Comparison of ENCODE assay signal across 34 cellular contexts in the genomic region with DNA sequence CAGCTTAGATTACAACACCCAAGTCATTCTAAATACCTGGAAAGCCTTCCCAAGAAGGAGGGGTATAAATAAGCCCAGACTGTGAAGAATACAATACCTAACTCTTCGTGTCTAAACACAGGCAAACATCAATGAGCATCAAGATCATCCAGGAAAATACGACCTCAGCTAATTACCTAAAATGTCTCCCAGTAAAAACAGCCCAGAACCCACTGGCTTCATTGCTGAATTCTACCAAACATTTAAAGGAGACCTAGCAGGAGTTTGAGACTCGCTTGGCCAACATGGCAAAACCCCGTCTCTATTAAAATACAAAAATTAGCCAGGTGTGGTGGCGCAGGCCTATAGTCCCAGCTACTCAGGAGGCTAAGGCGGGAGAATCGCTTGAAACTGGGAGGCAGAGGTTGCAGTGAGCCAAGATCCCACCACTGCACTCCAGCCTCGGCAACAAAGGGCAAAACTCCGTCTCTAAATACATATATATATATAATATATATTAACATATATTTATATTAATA. TPM values are rescaled to one million over a fixed set of nuclear protein-coding genes. Genes with fewer than 3 reads are reported as not detected.
DNase-seq lines count a peak whose midpoint lies in the region; ATAC-seq and TF ChIP-seq lines count a peak whose summit lies in the region.
"Had no signal": no experiment of that assay in that cellular context is flagged by ENCODE, and none has a peak within 500 bp of the region (broad histone marks: within the 10 kb centered on the region; RNA-seq: fewer than 3 reads in every experiment).

No MANE protein-coding gene starts in this region.

- DNase-seq in NCI-H2029 treated with DMSO at 0.1 percent for 48 hours (lab: John Stamatoyannopoulos, UW) (peak; percentile 0), NCI-H2029 (lab: John Stamatoyannopoulos, UW) (no peak), ELF-1 (ENCODE audit: low read depth, low spot score) (peak; percentile 33), MV-4-11 (lab: John Stamatoyannopoulos, UW) (peak; percentile 0), erythroblast (lab: John Stamatoyannopoulos, UW) (peak; percentile 11 to 27), osteoblast (ENCODE audit: insufficient read length, low spot score, missing footprints) (no peak), cortex of kidney (lab: John Stamatoyannopoulos, UW) (no peak)
- DNase-seq: activated CD4-positive, CD25-positive, alpha-beta regulatory T cell treated with anti-CD3 and anti-CD28 coated beads, Interleukin-2, amount 50 U/mL, for 72 hours; activated CD8-positive, alpha-beta memory T cell treated with anti-CD3 and anti-CD28 coated beads, Interleukin-2, amount 50 U/mL, for 4 hours; aorta; endodermal cell; heart right ventricle; KG1; kidney glomerular epithelial cell; lower lobe of right lung; NCI-H1105; NCI-H2107; pancreas; stimulated activated CD4-positive, alpha-beta T cell treated with anti-CD3 and anti-CD28 coated beads, Interleukin-2, amount 100 ng/mL, for 24 hours; tibial artery had no signal

- H4K20me1 ChIP-seq in osteoblast (ENCODE audit: insufficient read depth, low read length): no peaks in the 10 kb centered on the region

- no peak for ATAC-seq in HG03442 (IDR thresholded peaks at IDR 0.05; ENCODE audit: unreplicated experiment)
- ATAC-seq: lower lobe of right lung had no signal

- no peak overlapping the region for H3K4me3 ChIP-seq in osteoblast (ENCODE audit: insufficient read depth, low read length)
- H3K4me3 ChIP-seq: coronary artery, esophagus muscularis mucosa, heart right ventricle, lower lobe of right lung, pancreas, tibial artery had no signal

- H3K9me3 ChIP-seq in osteoblast (ENCODE audit: low read depth, low read length): no peaks in the 10 kb centered on the region
- H3K9me3 ChIP-seq: esophagus muscularis mucosa, lower lobe of right lung, pancreas had no signal

- H3K27me3 ChIP-seq in osteoblast (ENCODE audit: insufficient read depth, low read length): no peaks in the 10 kb centered on the region
- H3K27me3 ChIP-seq: esophagus muscularis mucosa, foreskin keratinocyte, heart right ventricle, tibial artery had no signal

- H3K36me3 ChIP-seq in osteoblast (ENCODE audit: insufficient read depth, low read length): no peaks in the 10 kb centered on the region
- H3K36me3 ChIP-seq: esophagus muscularis mucosa, heart right ventricle, lower lobe of right lung, pancreas, tibial artery had no signal

- no peaks in the 10 kb centered on the region for H3K4me1 ChIP-seq in osteoblast (ENCODE audit: insufficient read depth, low read length)
- H3K4me1 ChIP-seq: esophagus muscularis mucosa, heart right ventricle, lower lobe of right lung, pancreas, tibial artery had no signal

- H3K79me2 ChIP-seq in osteoblast (ENCODE audit: insufficient read depth, low read length): no peaks in the 10 kb centered on the region

- no peak overlapping the region for H3K27ac ChIP-seq in osteoblast (ENCODE audit: low read depth, low read length)
- H3K27ac ChIP-seq: coronary artery, esophagus muscularis mucosa, foreskin keratinocyte, heart right ventricle, lower lobe of right lung, pancreas, tibial artery had no signal

- TF ChIP-seq POLR2A in erythroblast (IDR thresholded peaks at IDR 0.05; ENCODE audit: low read length): no peak

- TF ChIP-seq CTCF in osteoblast (IDR thresholded peaks at IDR 0.05; ENCODE audit: extremely low read depth, low read depth, low read length): no peak

- no peak overlapping the region for H3K4me2 ChIP-seq in osteoblast (ENCODE audit: insufficient read depth, low read length)

- no peak overlapping the region for H2AFZ ChIP-seq in osteoblast (ENCODE audit: low read length)

RNA-seq across cellular contexts. Expression of a gene that starts 19.1 kb away (rescaled TPM):
- total RNA-seq in osteoblast: not detected in 2 replicates
- total RNA-seq: activated CD4-positive, alpha-beta memory T cell treated with anti-CD3 and anti-CD28 coated beads for 36 hours; activated T-helper 17 cell treated with anti-CD3 and anti-CD28 coated beads, Interleukin-2, amount 50 U/mL, for 72 hours; aorta; B cell; CD8-positive, alpha-beta memory T cell; endodermal cell; esophagus muscularis mucosa; foreskin keratinocyte; H1; heart right ventricle; HT-29; lower lobe of right lung; mononuclear cell; natural killer cell treated with Interleukin-12 subunit alpha and Interleukin-12 subunit beta and Interleukin-15 and Interleukin-18, amount 100 ng/mL, for 72 hours; NCI-H460; pancreas had no signal

RNA-seq across cellular contexts. Expression of a gene that starts 28.1 kb away (rescaled TPM):
- 18.5 and 18.9 TPM in 2 replicates for total RNA-seq in osteoblast

RNA-seq across cellular contexts. Expression of a gene that starts 29.3 kb away (rescaled TPM):
- total RNA-seq in osteoblast: not detected in 2 replicates
- total RNA-seq: activated CD4-positive, alpha-beta memory T cell treated with anti-CD3 and anti-CD28 coated beads for 36 hours; activated T-helper 17 cell treated with anti-CD3 and anti-CD28 coated beads, Interleukin-2, amount 50 U/mL, for 72 hours; aorta; B cell; cardiac septum; CD8-positive, alpha-beta memory T cell; endodermal cell; esophagus muscularis mucosa; foreskin keratinocyte; H1; heart right ventricle; HT-29; lower lobe of right lung; mononuclear cell; natural killer cell treated with Interleukin-12 subunit alpha and Interleukin-12 subunit beta and Interleukin-15 and Interleukin-18, amount 100 ng/mL, for 72 hours; NCI-H460; pancreas had no signal

Comparison
In these comparisons a context has a peak if more than half of its experiments do, and no peak if none do; other contexts are left out.
1. DNase-seq: peak in NCI-H2029 treated with DMSO at 0.1 percent for 48 hours (single experiment), ELF-1 (single experiment), MV-4-11 (single experiment) and erythroblast (2 of 2); none in NCI-H2029 (single experiment), osteoblast (single experiment) and cortex of kidney (single experiment).